Comparison of ENCODE assay signal across 14 cellular contexts in genomic region chr15:92645051-92645631, GRCh38. TPM values are rescaled to one million over a fixed set of nuclear protein-coding genes. Genes with fewer than 3 reads are reported as not detected.
DNase-seq lines count a peak whose midpoint lies in the region; ATAC-seq and TF ChIP-seq lines count a peak whose summit lies in the region.
"Had no signal": no experiment of that assay in that cellular context is flagged by ENCODE, and none has a peak within 500 bp of the region (broad histone marks: within the 10 kb centered on the region; RNA-seq: fewer than 3 reads in every experiment).

No MANE protein-coding gene starts in this region.

- no peak overlapping the region for H2AFZ ChIP-seq in hepatocyte

- H3K4me1 ChIP-seq in Panc1 (ENCODE audit: control insufficient read depth, insufficient read depth, low read length), result peaks cover 50% of the 10 kb centered on the region
- H3K4me1 ChIP-seq in hepatocyte (ENCODE audit: insufficient read depth), result peaks cover 30% of the 10 kb centered on the region

- CTCF ChIA-PET in Panc1 (lab: Charles Lee), result no interaction called here

- H3K36me3 Mint-ChIP-seq in type B pancreatic cell, result peaks cover 8% of the 10 kb centered on the region
- H3K36me3 Mint-ChIP-seq: natural killer cell treated with Interleukin-12 subunit alpha and Interleukin-12 subunit beta and Interleukin-15 and Interleukin-18, amount 100 ng/mL, for 72 hours had no signal

- H3K27me3 Mint-ChIP-seq in type B pancreatic cell, result no peaks in the 10 kb centered on the region

- in situ Hi-C loops in Panc1 (cut with HindIII; ENCODE audit: low pct_unique_long_range_greater_than_20kb, low sequenced_read_pairs), result no loop called here

- no TSS peak for BruUV-seq in Panc1 (replicated peaks; lab: Mats Ljungman, UMichigan)

- TF ChIP-seq CTCF in Panc1 (IDR thresholded peaks at IDR 0.05), result no peak
- no peak for TF ChIP-seq CTCF in hepatocyte (IDR thresholded peaks at IDR 0.05; ENCODE audit: poor library complexity)
- no peak for TF ChIP-seq CTCF in type B pancreatic cell (conservative IDR thresholded peaks at IDR 0.05)

- H3K79me2 ChIP-seq in hepatocyte, result peaks cover 80% of the 10 kb centered on the region

- H3K9me3 ChIP-seq in Panc1 (ENCODE audit: control insufficient read depth, insufficient read depth, low read depth, low read length), result no peaks in the 10 kb centered on the region
- no peaks in the 10 kb centered on the region for H3K9me3 ChIP-seq in hepatocyte (ENCODE audit: low read depth)
- H3K9me3 ChIP-seq: thoracic aorta had no signal

- H3K36me3 ChIP-seq in Panc1 (ENCODE audit: control insufficient read depth, insufficient read depth, low read length) (no peaks in the 10 kb centered on the region), hepatocyte (replicated peaks; ENCODE audit: insufficient read depth, low read depth) (no peaks in the 10 kb centered on the region)
- H3K36me3 ChIP-seq: thoracic aorta had no signal

- H3K9me3 Mint-ChIP-seq in type B pancreatic cell, result peaks cover 12% of the 10 kb centered on the region
- H3K9me3 Mint-ChIP-seq: natural killer cell treated with Interleukin-12 subunit alpha and Interleukin-12 subunit beta and Interleukin-15 and Interleukin-18, amount 100 ng/mL, for 72 hours had no signal

- no peaks in the 10 kb centered on the region for H4K20me1 ChIP-seq in hepatocyte (ENCODE audit: insufficient read depth, poor library complexity, severe bottlenecking)

- peak overlapping the region; percentile 14 for H3K4me2 ChIP-seq in hepatocyte

- H3K9me2 ChIP-seq in hepatocyte (replicated peaks; ENCODE audit: insufficient read depth), result no peaks in the 10 kb centered on the region

- POLR2A ChIA-PET in Panc1 (lab: Charles Lee), result interaction anchor here (0.6 to 1.0 kb wide), 3 partner anchors 10 to 263 kb away, joined by 3 to 7 read pairs (median 6); no protein-coding TSS in a partner anchor

- peak overlapping the region; percentile 78 for H3K27ac ChIP-seq in Panc1 (ENCODE audit: low read length)
- H3K27ac ChIP-seq in hepatocyte, result peak overlapping the region; percentile 36
- H3K27ac ChIP-seq: RWPE1, thoracic aorta had no signal

- ATAC-seq in Panc1, result peak; percentile 78
- ATAC-seq: activated naive CD8-positive, alpha-beta T cell treated with anti-CD3 and anti-CD28 coated beads, Interleukin-2, amount 50 U/mL, for 24 hours had no signal

- H3K27ac Mint-ChIP-seq in type B pancreatic cell, result peak overlapping the region; percentile 78
- H3K27ac Mint-ChIP-seq: activated naive CD8-positive, alpha-beta T cell treated with anti-CD3 and anti-CD28 coated beads, Interleukin-2, amount 50 U/mL, for 24 hours; natural killer cell treated with Interleukin-12 subunit alpha and Interleukin-12 subunit beta and Interleukin-15 and Interleukin-18, amount 100 ng/mL, for 72 hours had no signal

- peaks cover 17% of the 10 kb centered on the region for H3K4me1 Mint-ChIP-seq in type B pancreatic cell (ENCODE audit: unreplicated experiment)
- H3K4me1 Mint-ChIP-seq: activated naive CD8-positive, alpha-beta T cell treated with anti-CD3 and anti-CD28 coated beads, Interleukin-2, amount 50 U/mL, for 24 hours had no signal

- H3K27me3 ChIP-seq in Panc1 (ENCODE audit: control insufficient read depth, insufficient read depth, low read length), result no peaks in the 10 kb centered on the region
- H3K27me3 ChIP-seq in hepatocyte, result no peaks in the 10 kb centered on the region

- 66% methylated on average over 6 of the region's 6 CpGs for WGBS in hepatocyte (ENCODE audit: low lambda C conversion rate, missing lambda C conversion rate)

- peak; percentile 57 for DNase-seq in DMS153 (lab: John Stamatoyannopoulos, UW)
- DNase-seq in DMS153 treated with DMSO at 0.1 percent for 48 hours (lab: John Stamatoyannopoulos, UW; ENCODE audit: unreplicated experiment), result no peak
- DNase-seq in Panc1 (ENCODE audit: low read depth, low spot score), result no peak
- DNase-seq in hepatocyte (ENCODE audit: low spot score), result no peak
- DNase-seq in type B pancreatic cell (ENCODE audit: extremely low spot score, unreplicated experiment), result no peak
- DNase-seq in DMS79 treated with DMSO at 0.1 percent for 48 hours (lab: John Stamatoyannopoulos, UW), result no peak
- no peak for DNase-seq in NCI-H2227 (lab: John Stamatoyannopoulos, UW; ENCODE audit: unreplicated experiment)
- no peak for DNase-seq in stimulated activated CD4-positive, alpha-beta T cell treated with anti-CD3 and anti-CD28 coated beads, Interleukin-4, amount 100 ng/mL, for 24 hours
- DNase-seq: activated naive CD8-positive, alpha-beta T cell treated with anti-CD3 and anti-CD28 coated beads, Interleukin-2, amount 50 U/mL, for 24 hours; DMS79; NCI-H2081 had no signal

- peak overlapping the region; percentile 58 for H3K4me3 Mint-ChIP-seq in type B pancreatic cell
- H3K4me3 Mint-ChIP-seq: activated naive CD8-positive, alpha-beta T cell treated with anti-CD3 and anti-CD28 coated beads, Interleukin-2, amount 50 U/mL, for 24 hours; natural killer cell treated with Interleukin-12 subunit alpha and Interleukin-12 subunit beta and Interleukin-15 and Interleukin-18, amount 100 ng/mL, for 72 hours had no signal

- H3K4me3 ChIP-seq in Panc1 (ENCODE audit: low read depth in 2 of 2, low read length in 2 of 2) (no peak overlapping the region), hepatocyte (no peak overlapping the region)
- H3K4me3 ChIP-seq: thoracic aorta had no signal

- intact Hi-C loops in Panc1 (cut with micrococcal nuclease; ENCODE audit: unreplicated experiment), result no loop called here

RNA-seq across cellular contexts. Expression of gene FAM174B, which starts 10.4 kb away (rescaled TPM):
- 30.7 TPM for total RNA-seq in Panc1 (2021; ENCODE audit: unreplicated experiment)
- polyA plus RNA-seq in Panc1 (2012; ENCODE audit: insufficient read length), result 22.5 TPM
- 17.0 and 17.8 TPM in 2 replicates for total RNA-seq in hepatocyte
- 29.6 and 34.9 TPM in 2 replicates for polyA plus RNA-seq in hepatocyte
- total RNA-seq in type B pancreatic cell (ENCODE audit: low replicate concordance), result 33.2 and 41.4 TPM in 2 replicates
